In the genomic region with DNA sequence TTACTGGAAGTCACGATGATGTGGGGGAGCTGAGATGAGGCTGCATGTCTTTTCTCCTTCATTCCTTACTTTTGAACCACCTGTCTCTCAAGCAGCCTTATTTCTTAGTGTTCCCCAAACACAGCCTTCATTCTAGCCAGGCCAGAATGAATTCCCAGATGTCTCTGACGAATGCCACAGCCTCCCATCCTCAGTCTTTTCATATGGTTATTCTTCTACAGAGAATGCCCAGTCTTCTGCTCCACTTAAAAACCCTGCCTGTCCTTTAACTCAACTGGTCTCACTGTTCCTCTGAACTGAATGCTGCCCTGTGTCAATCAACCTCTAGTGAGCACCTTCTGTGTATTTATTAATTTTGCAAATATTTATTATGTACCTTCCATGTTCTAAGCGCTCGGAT, we compare ENCODE assay signal across 19 cellular contexts.
"Had no signal": no experiment of that assay in that cellular context is flagged by ENCODE, and none has a peak within 500 bp of the region (broad histone marks: within the 10 kb centered on the region; RNA-seq: fewer than 3 reads in every experiment).

No MANE protein-coding gene starts in this region.

- ATAC-seq: activated T-helper 17 cell treated with anti-CD3 and anti-CD28 coated beads, Interleukin-2, amount 50 U/mL, for 72 hours; effector memory CD8-positive, alpha-beta T cell; natural killer cell; stimulated activated naive CD8-positive, alpha-beta T cell treated with anti-CD3 and anti-CD28 coated beads, Interleukin-15, Interleukin-2, amounts not matched to agents 100 U/mL and 50 U/mL, for 24 hours; T-cell had no signal

- H3K4me3 ChIP-seq: skin epidermis, suprapubic skin had no signal

- H3K4me3 Mint-ChIP-seq: activated B cell treated with CpG ODN at 0.5 μM for 24 hours; activated CD4-positive, alpha-beta memory T cell treated with anti-CD3 and anti-CD28 coated beads, Interleukin-2, amount 10 ng/mL, durations not matched to agents 7 days and 5 days; activated naive CD8-positive, alpha-beta T cell treated with anti-CD3 and anti-CD28 coated beads for 36 hours; activated T-helper 17 cell treated with anti-CD3 and anti-CD28 coated beads, Interleukin-2, amount 50 U/mL, for 72 hours; effector memory CD8-positive, alpha-beta T cell; natural killer cell; T-cell had no signal

- H3K36me3 ChIP-seq: neutrophil, suprapubic skin had no signal

- H3K27me3 Mint-ChIP-seq: activated B cell treated with CpG ODN at 0.5 μM for 24 hours; effector memory CD8-positive, alpha-beta T cell had no signal

- DNase-seq: activated B cell treated with CpG ODN at 0.5 μM for 24 hours; activated CD4-positive, alpha-beta memory T cell treated with anti-CD3 and anti-CD28 coated beads, Interleukin-2, amount 10 ng/mL, durations not matched to agents 7 days and 5 days; activated CD4-positive, alpha-beta T cell treated with anti-CD3 and anti-CD28 coated beads for 48 hours; activated naive CD4-positive, alpha-beta T cell; activated naive CD8-positive, alpha-beta T cell treated with anti-CD3 and anti-CD28 coated beads for 36 hours; activated T-cell treated with anti-CD3 and anti-CD28 coated beads, Interleukin-2, amount 50 U/mL, for 1 hour; amniotic stem cell; effector memory CD8-positive, alpha-beta T cell; head of caudate nucleus; mesendoderm; natural killer cell; stimulated activated naive CD8-positive, alpha-beta T cell treated with anti-CD3 and anti-CD28 coated beads, Interleukin-15, Interleukin-2, amounts not matched to agents 100 U/mL and 50 U/mL, for 24 hours; T-cell; trophoblast cell had no signal

- H3K27me3 ChIP-seq: neutrophil, suprapubic skin had no signal

- H3K36me3 Mint-ChIP-seq: activated naive CD8-positive, alpha-beta T cell treated with anti-CD3 and anti-CD28 coated beads for 36 hours; natural killer cell; T-cell had no signal

- H3K4me1 Mint-ChIP-seq: activated B cell treated with CpG ODN at 0.5 μM for 24 hours; activated CD4-positive, alpha-beta memory T cell treated with anti-CD3 and anti-CD28 coated beads, Interleukin-2, amount 10 ng/mL, durations not matched to agents 7 days and 5 days; activated naive CD8-positive, alpha-beta T cell treated with anti-CD3 and anti-CD28 coated beads for 36 hours; activated T-helper 17 cell treated with anti-CD3 and anti-CD28 coated beads, Interleukin-2, amount 50 U/mL, for 72 hours; T-cell had no signal

- H3K27ac Mint-ChIP-seq: activated B cell treated with CpG ODN at 0.5 μM for 24 hours; activated CD4-positive, alpha-beta memory T cell treated with anti-CD3 and anti-CD28 coated beads, Interleukin-2, amount 10 ng/mL, durations not matched to agents 7 days and 5 days; activated naive CD8-positive, alpha-beta T cell treated with anti-CD3 and anti-CD28 coated beads for 36 hours; activated T-helper 17 cell treated with anti-CD3 and anti-CD28 coated beads, Interleukin-2, amount 50 U/mL, for 72 hours; effector memory CD8-positive, alpha-beta T cell; natural killer cell; T-cell had no signal

- FAIRE-seq: frontal cortex had no signal

- H3K27ac ChIP-seq: neutrophil, skin epidermis, suprapubic skin had no signal

- H3K9me3 Mint-ChIP-seq: activated B cell treated with CpG ODN at 0.5 μM for 24 hours; activated CD4-positive, alpha-beta memory T cell treated with anti-CD3 and anti-CD28 coated beads, Interleukin-2, amount 10 ng/mL, durations not matched to agents 7 days and 5 days; activated naive CD8-positive, alpha-beta T cell treated with anti-CD3 and anti-CD28 coated beads for 36 hours; activated T-helper 17 cell treated with anti-CD3 and anti-CD28 coated beads, Interleukin-2, amount 50 U/mL, for 72 hours; effector memory CD8-positive, alpha-beta T cell; natural killer cell; T-cell had no signal

- H3K9me3 ChIP-seq: neutrophil, suprapubic skin had no signal
